Comparison of ENCODE assay signal across 8 cellular contexts in genomic region chr5:174532453-174533126, GRCh38.
DNase-seq lines count a peak whose midpoint lies in the region; ATAC-seq and TF ChIP-seq lines count a peak whose summit lies in the region.

No MANE protein-coding gene starts in this region.

- peak overlapping the region; percentile 72 for H3K4me3 ChIP-seq in SK-N-MC
- H3K4me3 ChIP-seq in upper lobe of left lung = no peak overlapping the region

- no peak for TF ChIP-seq POLR2A in upper lobe of left lung (IDR thresholded peaks at IDR 0.05)

- peak overlapping the region; percentile 96 for H3K27ac ChIP-seq in SK-N-MC
- H3K27ac ChIP-seq in epithelial cell of prostate = peak overlapping the region; percentile 57
- H3K27ac ChIP-seq in upper lobe of left lung = peak overlapping the region in 2 of 4 donors; percentile 4 to 21

- WGBS in upper lobe of left lung, 2 donors = 14 to 16% methylated on average over 11 to 14 of the region's 14 CpGs

- peak overlapping the region; percentile 52 for H3K9ac ChIP-seq in SK-N-MC (ENCODE audit: insufficient read length)

- intact Hi-C loops in activated T-helper 2 cell treated with anti-CD3 and anti-CD28 coated beads, Interferon-gamma antibody, Interleukin-2, Interleukin-4, amounts not matched to agents 10 μg/mL and 5 μg/mL and 100 μg/mL, durations not matched to agents 14 hours and 24 hours and 36 hours (cut with micrococcal nuclease) = no loop called here

- TF ChIP-seq EP300 in upper lobe of left lung (IDR thresholded peaks at IDR 0.05) = no peak

- H3K9me3 ChIP-seq in SK-N-MC (ENCODE audit: low read depth, low read length) (no peaks in the 10 kb centered on the region), upper lobe of left lung (no peaks in the 10 kb centered on the region)

- H3K36me3 ChIP-seq in SK-N-MC (ENCODE audit: insufficient read depth, low read length) = no peaks in the 10 kb centered on the region
- no peaks in the 10 kb centered on the region for H3K36me3 ChIP-seq in upper lobe of left lung

- peak; percentile 92 for DNase-seq in AG08395 (ENCODE audit: low spot score)
- DNase-seq in HK-2 (ENCODE audit: unreplicated experiment) = peak; percentile 31
- DNase-seq in SK-N-MC (ENCODE audit: low read depth, low spot score) = peak; percentile 88
- DNase-seq in epithelial cell of prostate (ENCODE audit: low read depth, low spot score) = peak; percentile 93
- peak; percentile 17 for DNase-seq in midbrain (lab: John Stamatoyannopoulos, UW)
- peak in 1 of 2 donors; percentile 90 for DNase-seq in upper lobe of left lung
- no peak for DNase-seq in activated T-helper 2 cell treated with anti-CD3 and anti-CD28 coated beads, Interferon-gamma antibody, Interleukin-2, Interleukin-4, amounts not matched to agents 10 μg/mL and 5 μg/mL and 100 μg/mL, durations not matched to agents 14 hours and 24 hours and 36 hours (ENCODE audit: low spot score)

- H3K27me3 ChIP-seq in upper lobe of left lung = no peaks in the 10 kb centered on the region

- ATAC-seq in upper lobe of left lung (ENCODE audit: low FRiP score in 2 of 2) (peak; percentile 89 to 95), GM21515 (IDR thresholded peaks at IDR 0.05; ENCODE audit: unreplicated experiment) (no peak)

- no peaks in the 10 kb centered on the region for H3K9me3 Mint-ChIP-seq in activated T-helper 2 cell treated with anti-CD3 and anti-CD28 coated beads, Interferon-gamma antibody, Interleukin-2, Interleukin-4, amounts not matched to agents 10 μg/mL and 5 μg/mL and 100 μg/mL, durations not matched to agents 14 hours and 24 hours and 36 hours

- H3K36me3 Mint-ChIP-seq in activated T-helper 2 cell treated with anti-CD3 and anti-CD28 coated beads, Interferon-gamma antibody, Interleukin-2, Interleukin-4, amounts not matched to agents 10 μg/mL and 5 μg/mL and 100 μg/mL, durations not matched to agents 14 hours and 24 hours and 36 hours (ENCODE audit: low read depth) = no peaks in the 10 kb centered on the region

- H3K4me3 Mint-ChIP-seq in activated T-helper 2 cell treated with anti-CD3 and anti-CD28 coated beads, Interferon-gamma antibody, Interleukin-2, Interleukin-4, amounts not matched to agents 10 μg/mL and 5 μg/mL and 100 μg/mL, durations not matched to agents 14 hours and 24 hours and 36 hours (ENCODE audit: low read depth) = no peak overlapping the region

- no peak for TF ChIP-seq CTCF in upper lobe of left lung (IDR thresholded peaks at IDR 0.05)

- no peaks in the 10 kb centered on the region for H3K27me3 Mint-ChIP-seq in activated T-helper 2 cell treated with anti-CD3 and anti-CD28 coated beads, Interferon-gamma antibody, Interleukin-2, Interleukin-4, amounts not matched to agents 10 μg/mL and 5 μg/mL and 100 μg/mL, durations not matched to agents 14 hours and 24 hours and 36 hours (ENCODE audit: low read depth)

- H3K4me1 ChIP-seq in upper lobe of left lung = peaks cover 10 to 18% (median 14%) of the 10 kb centered on the region in 4 donors

- H3K27ac Mint-ChIP-seq in activated T-helper 2 cell treated with anti-CD3 and anti-CD28 coated beads, Interferon-gamma antibody, Interleukin-2, Interleukin-4, amounts not matched to agents 10 μg/mL and 5 μg/mL and 100 μg/mL, durations not matched to agents 14 hours and 24 hours and 36 hours = no peak overlapping the region

- H3K4me1 Mint-ChIP-seq in activated T-helper 2 cell treated with anti-CD3 and anti-CD28 coated beads, Interferon-gamma antibody, Interleukin-2, Interleukin-4, amounts not matched to agents 10 μg/mL and 5 μg/mL and 100 μg/mL, durations not matched to agents 14 hours and 24 hours and 36 hours (ENCODE audit: low read depth) = peaks cover 1% of the 10 kb centered on the region
